Comparison of ENCODE assay signal across 37 cellular contexts in genomic region chr6:6623553-6623952, GRCh38. TPM values are rescaled to one million over a fixed set of nuclear protein-coding genes. Genes with fewer than 3 reads are reported as not detected.
"Had no signal": no experiment of that assay in that cellular context is flagged by ENCODE, and none has a peak within 500 bp of the region (broad histone marks: within the 10 kb centered on the region; RNA-seq: fewer than 3 reads in every experiment).

No MANE protein-coding gene starts in this region.

- DNase-seq: activated CD4-positive, alpha-beta memory T cell treated with anti-CD3 and anti-CD28 coated beads, Interleukin-2, amount 10 ng/mL, durations not matched to agents 7 days and 5 days; activated CD4-positive, alpha-beta T cell treated with anti-CD3 and anti-CD28 coated beads for 1 hour; activated CD4-positive, alpha-beta T cell treated with anti-CD3 and anti-CD28 coated beads for 48 hours; activated CD4-positive, CD25-positive, alpha-beta regulatory T cell; activated CD8-positive, alpha-beta memory T cell treated with anti-CD3 and anti-CD28 coated beads for 24 hours; activated CD8-positive, alpha-beta memory T cell treated with anti-CD3 and anti-CD28 coated beads, Interleukin-2, amount 10 ng/mL, durations not matched to agents 7 days and 5 days; activated CD8-positive, alpha-beta memory T cell treated with anti-CD3 and anti-CD28 coated beads, Interleukin-2, amount 50 U/mL, for 48 hours; activated gamma-delta T cell; activated naive CD4-positive, alpha-beta T cell treated with Interleukin-2 at 50 U/mL for 16 hours; activated naive CD8-positive, alpha-beta T cell treated with anti-CD3 and anti-CD28 coated beads, Interleukin-2, amount 10 ng/mL, durations not matched to agents 7 days and 5 days; amygdala; body of pancreas; caudate nucleus; MM.1S; MV-4-11; NCI-H1092; NCI-H1436 treated with DMSO at 0.1 percent for 48 hours; NCI-H1694 treated with DMSO at 0.1 percent for 48 hours; NCI-H2029; NCI-H345; NCI-H524 treated with DMSO at 0.1 percent for 48 hours; SIG-M5; T-cell; T-helper 17 cell; T-helper 9 cell; WERI-Rb-1 had no signal

- H3K4me1 ChIP-seq: body of pancreas, breast epithelium had no signal

- H3K9me3 ChIP-seq: body of pancreas, breast epithelium had no signal

- H3K36me3 ChIP-seq: breast epithelium, WERI-Rb-1 had no signal

- H3K36me3 Mint-ChIP-seq: activated naive CD4-positive, alpha-beta T cell treated with anti-CD3 and anti-CD28 coated beads, Interleukin-2, amount 50 U/mL, for 24 hours; T-cell had no signal

- ATAC-seq: activated CD8-positive, alpha-beta memory T cell treated with anti-CD3 and anti-CD28 coated beads, Interleukin-2, amount 10 ng/mL, durations not matched to agents 7 days and 5 days; body of pancreas; Panc1; SK-N-SH treated with all-trans-retinoic acid at 6 μM for 48 hours; T-cell; T-helper 17 cell had no signal

- H3K9ac ChIP-seq: KMS-11 had no signal

- H3K27me3 Mint-ChIP-seq: activated CD8-positive, alpha-beta memory T cell treated with anti-CD3 and anti-CD28 coated beads, Interleukin-2, amount 10 ng/mL, durations not matched to agents 7 days and 5 days; activated naive CD4-positive, alpha-beta T cell treated with anti-CD3 and anti-CD28 coated beads, Interleukin-2, amount 50 U/mL, for 24 hours; activated naive CD8-positive, alpha-beta T cell treated with anti-CD3 and anti-CD28 coated beads, Interleukin-2, amount 10 ng/mL, durations not matched to agents 7 days and 5 days had no signal

- H3K4me2 ChIP-seq: KMS-11 had no signal

- H3K4me3 Mint-ChIP-seq: activated CD4-positive, alpha-beta memory T cell treated with anti-CD3 and anti-CD28 coated beads, Interleukin-2, amount 10 ng/mL, durations not matched to agents 7 days and 5 days; activated CD8-positive, alpha-beta memory T cell treated with anti-CD3 and anti-CD28 coated beads, Interleukin-2, amount 10 ng/mL, durations not matched to agents 7 days and 5 days; activated naive CD4-positive, alpha-beta T cell treated with anti-CD3 and anti-CD28 coated beads, Interleukin-2, amount 50 U/mL, for 24 hours; activated naive CD8-positive, alpha-beta T cell treated with anti-CD3 and anti-CD28 coated beads, Interleukin-2, amount 10 ng/mL, durations not matched to agents 7 days and 5 days; T-cell; T-helper 17 cell had no signal

- H3K27ac ChIP-seq: body of pancreas, KMS-11, WERI-Rb-1 had no signal

- H3K4me3 ChIP-seq: body of pancreas, breast epithelium had no signal

- H3K9me3 Mint-ChIP-seq: activated CD4-positive, alpha-beta memory T cell treated with anti-CD3 and anti-CD28 coated beads, Interleukin-2, amount 10 ng/mL, durations not matched to agents 7 days and 5 days; activated naive CD4-positive, alpha-beta T cell treated with anti-CD3 and anti-CD28 coated beads, Interleukin-2, amount 50 U/mL, for 24 hours; activated T-helper 2 cell treated with anti-CD3 and anti-CD28 coated beads, Interferon-gamma antibody, Interleukin-2, Interleukin-4, amounts not matched to agents 10 μg/mL and 5 μg/mL and 100 μg/mL, durations not matched to agents 14 hours and 24 hours and 36 hours had no signal

- H3K27me3 ChIP-seq: body of pancreas, breast epithelium had no signal

- H3K27ac Mint-ChIP-seq: activated CD4-positive, alpha-beta memory T cell treated with anti-CD3 and anti-CD28 coated beads, Interleukin-2, amount 10 ng/mL, durations not matched to agents 7 days and 5 days; activated naive CD4-positive, alpha-beta T cell treated with anti-CD3 and anti-CD28 coated beads, Interleukin-2, amount 50 U/mL, for 24 hours; activated naive CD8-positive, alpha-beta T cell treated with anti-CD3 and anti-CD28 coated beads, Interleukin-2, amount 10 ng/mL, durations not matched to agents 7 days and 5 days; activated T-helper 2 cell treated with anti-CD3 and anti-CD28 coated beads, Interferon-gamma antibody, Interleukin-2, Interleukin-4, amounts not matched to agents 10 μg/mL and 5 μg/mL and 100 μg/mL, durations not matched to agents 14 hours and 24 hours and 36 hours; T-cell; T-helper 17 cell had no signal

- FAIRE-seq: astrocyte had no signal

RNA-seq across cellular contexts. Expression of gene LY86, which starts 35.0 kb away (rescaled TPM):
- total RNA-seq: astrocyte, LHCN-M2, NCI-H460, RPMI7951, SK-MEL-5 had no signal
